ENCODE assay signal across 8 cellular contexts in the genomic region with DNA sequence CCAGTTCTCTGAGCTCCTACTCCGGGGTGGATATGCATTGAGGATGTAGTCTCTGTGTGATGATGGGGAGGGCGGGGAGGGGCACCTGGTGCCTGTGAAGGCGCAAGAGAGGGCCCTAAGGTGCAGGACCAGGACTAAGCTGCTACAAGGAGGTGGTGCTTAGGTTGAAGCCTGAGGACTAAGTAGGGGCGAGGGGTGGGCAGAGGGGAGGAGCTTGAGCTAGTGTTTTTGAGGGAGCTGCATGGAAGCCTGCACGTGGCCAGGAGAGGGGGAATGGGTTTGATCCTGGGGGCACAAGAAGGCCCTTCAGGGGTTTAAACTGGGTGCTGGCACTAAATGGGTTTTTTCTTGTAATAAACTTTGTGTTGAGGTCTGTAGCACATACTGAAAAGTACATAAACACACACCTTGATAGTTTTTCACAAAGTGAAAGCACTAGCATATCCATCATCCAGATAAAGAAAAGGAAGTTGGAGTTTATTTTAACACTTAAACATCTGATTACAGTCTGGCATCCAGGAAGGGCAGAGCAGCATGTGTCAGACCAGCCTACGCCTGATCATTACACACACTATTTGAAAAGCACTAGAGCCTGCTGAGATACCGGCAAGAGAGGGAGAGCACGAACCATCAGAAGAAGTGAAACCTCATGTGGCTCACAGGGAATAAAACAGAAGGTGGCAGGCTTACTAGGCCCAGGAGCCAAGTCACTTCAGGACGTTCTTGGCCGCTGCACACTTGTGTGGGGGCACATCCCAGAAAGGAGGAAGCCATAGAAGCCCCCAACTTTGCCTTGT.
DNase-seq lines count a peak whose midpoint lies in the region; ATAC-seq and TF ChIP-seq lines count a peak whose summit lies in the region.

No MANE protein-coding gene starts in this region.

- no peaks in the 10 kb centered on the region for H3K27me3 ChIP-seq in RWPE2 (ENCODE audit: insufficient read depth, poor library complexity, severe bottlenecking)
- no peaks in the 10 kb centered on the region for H3K27me3 ChIP-seq in left ventricle myocardium inferior (ENCODE audit: low read depth)

- H3K27me3 Mint-ChIP-seq in chondrocyte (ENCODE audit: low read depth): no peaks in the 10 kb centered on the region

- H3K36me3 ChIP-seq in RWPE2 (ENCODE audit: low read depth): peaks cover 10% of the 10 kb centered on the region
- H3K36me3 ChIP-seq in left ventricle myocardium inferior: peaks cover 7% of the 10 kb centered on the region

- H3K4me3 Mint-ChIP-seq in chondrocyte (ENCODE audit: unreplicated experiment): no peak overlapping the region

- H3K27ac ChIP-seq in RWPE2 (ENCODE audit: poor library complexity, severe bottlenecking) (no peak overlapping the region), left ventricle myocardium inferior (replicated peaks) (peak overlapping the region; percentile 42)

- ATAC-seq in Right ventricle myocardium superior (ENCODE audit: poor library complexity): peak; percentile 66
- peak; percentile 21; the same call in 1 of the 3 replicates for ATAC-seq in RWPE2 (ENCODE audit: low read depth)

- TF ChIP-seq CTCF in RWPE2 (IDR thresholded peaks at IDR 0.05; ENCODE audit: poor library complexity, severe bottlenecking) (no peak), left ventricle myocardium inferior (IDR thresholded peaks at IDR 0.05; ENCODE audit: borderline replicate concordance) (no peak), chondrocyte (IDR thresholded peaks at IDR 0.05) (no peak)

- DNase-seq in Right ventricle myocardium superior: no peak
- DNase-seq in cardiac septum (ENCODE audit: low spot score): no peak
- no peak for DNase-seq in RWPE2 (ENCODE audit: low spot score)
- no peak for DNase-seq in left ventricle myocardium inferior
- no peak for DNase-seq in chondrocyte (ENCODE audit: low spot score)
- DNase-seq in cerebellar nuclear complex (lab: John Stamatoyannopoulos, UW): no peak
- no peak for DNase-seq in A172 (ENCODE audit: low spot score)
- DNase-seq in NCI-H446 treated with DMSO at 0.1 percent for 48 hours (lab: John Stamatoyannopoulos, UW): no peak

- H3K27ac Mint-ChIP-seq in chondrocyte (ENCODE audit: unreplicated experiment): no peak overlapping the region

- H3K9me3 Mint-ChIP-seq in chondrocyte (ENCODE audit: low read depth): no peaks in the 10 kb centered on the region

- H3K36me3 Mint-ChIP-seq in chondrocyte (ENCODE audit: low read depth): peaks cover 4% of the 10 kb centered on the region

- H3K9me3 ChIP-seq in RWPE2 (ENCODE audit: severe bottlenecking) (no peaks in the 10 kb centered on the region), left ventricle myocardium inferior (replicated peaks) (no peaks in the 10 kb centered on the region)

- peaks cover 7% of the 10 kb centered on the region for H3K4me1 Mint-ChIP-seq in chondrocyte (ENCODE audit: low read depth)

- no peak overlapping the region for H3K4me3 ChIP-seq in RWPE2 (ENCODE audit: severe bottlenecking)
- no peak overlapping the region for H3K4me3 ChIP-seq in left ventricle myocardium inferior

- intact Hi-C loops in Right ventricle myocardium superior (cut with DNase I) (no loop called here), cardiac septum (cut with DNase I) (no loop called here), left ventricle myocardium inferior (cut with micrococcal nuclease) (no loop called here)

- no peaks in the 10 kb centered on the region for H3K4me1 ChIP-seq in RWPE2 (ENCODE audit: insufficient read depth, poor library complexity, severe bottlenecking)
- peaks cover 38% of the 10 kb centered on the region for H3K4me1 ChIP-seq in left ventricle myocardium inferior
